ENCODE assay signal across 13 cellular contexts in the genomic region with DNA sequence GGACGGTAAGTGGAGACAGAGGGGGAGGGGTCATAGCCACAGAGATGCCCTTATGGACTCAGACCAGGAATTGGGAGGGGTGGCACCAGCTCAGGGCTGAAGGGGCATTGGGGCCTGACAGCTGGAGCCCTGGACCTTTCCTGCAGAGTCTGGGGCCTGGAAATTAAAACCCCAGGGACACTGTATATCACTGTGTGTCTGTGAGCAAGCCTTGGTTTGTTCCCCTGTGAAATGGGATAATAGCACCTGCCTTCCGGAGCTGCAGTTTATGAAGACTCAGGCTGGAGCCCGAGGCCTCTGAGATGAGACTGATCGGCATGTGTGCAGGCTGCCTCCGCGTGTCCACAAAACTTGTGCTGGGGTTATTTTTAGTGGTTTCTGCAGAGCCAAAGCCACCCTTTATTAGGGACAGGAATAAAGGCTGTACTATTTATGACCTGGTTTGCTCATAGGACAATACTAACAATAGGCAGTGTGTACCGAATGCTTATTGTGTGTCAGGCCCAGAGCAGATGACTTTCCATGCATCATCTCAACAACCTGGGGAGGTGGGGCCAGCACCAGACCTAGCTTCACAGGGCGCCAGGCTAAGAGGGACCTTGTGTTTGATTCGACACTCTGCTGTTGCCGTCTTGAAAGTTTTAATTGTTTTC. TPM values are rescaled to one million over a fixed set of nuclear protein-coding genes. Genes with fewer than 3 reads are reported as not detected.
DNase-seq lines count a peak whose midpoint lies in the region; ATAC-seq and TF ChIP-seq lines count a peak whose summit lies in the region.
"Had no signal": no experiment of that assay in that cellular context is flagged by ENCODE, and none has a peak within 500 bp of the region (broad histone marks: within the 10 kb centered on the region; RNA-seq: fewer than 3 reads in every experiment).

No MANE protein-coding gene starts in this region.

- H3K36me3 Mint-ChIP-seq in H9 (ENCODE audit: insufficient read depth in 1 of 3, low read depth in 3 of 3), result no peaks in the 10 kb centered on the region
- H3K36me3 Mint-ChIP-seq: CD4-positive, CD25-positive, alpha-beta regulatory T cell had no signal

- H4K8ac ChIP-seq in H9 (replicated peaks; ENCODE audit: insufficient read length, low read depth, low read length), result no peak overlapping the region

- no peak overlapping the region for H2BK12ac ChIP-seq in H9 (ENCODE audit: insufficient read length, low read depth, low read length)

- H3K27ac ChIP-seq in H9 (ENCODE audit: insufficient read length, low read depth, low read length), result no peak overlapping the region

- H3K4me3 Mint-ChIP-seq in H9, result no peak overlapping the region
- H3K4me3 Mint-ChIP-seq: CD4-positive, CD25-positive, alpha-beta regulatory T cell; IgD-negative memory B cell had no signal

- no peak overlapping the region for H3K4ac ChIP-seq in H9 (ENCODE audit: low read depth, low read length)

- no peak overlapping the region for H2AK5ac ChIP-seq in H9 (ENCODE audit: insufficient read length, low read length)

- intact Hi-C loops in left ventricle myocardium superior (cut with micrococcal nuclease), result no loop called here

- H2AFZ ChIP-seq in H9 (ENCODE audit: low read length), result no peak overlapping the region

- H3K27me3 Mint-ChIP-seq in H9 (ENCODE audit: low read depth), result peaks cover 95% of the 10 kb centered on the region

- peak; percentile 22 for ATAC-seq in left ventricle myocardium superior

- H3T11ph ChIP-seq in H9 (ENCODE audit: low read length), result no peak overlapping the region

- no peaks in the 10 kb centered on the region for H3K79me1 ChIP-seq in H9 (ENCODE audit: insufficient read depth, low read depth, low read length, poor library complexity, severe bottlenecking)

- no peak for TF ChIP-seq CTCF in H9 (conservative IDR thresholded peaks at IDR 0.05)

- no peaks in the 10 kb centered on the region for H4K20me1 ChIP-seq in H9 (ENCODE audit: control insufficient read depth, insufficient read depth, insufficient read length)

- no peak overlapping the region for H4K91ac ChIP-seq in H9 (ENCODE audit: insufficient read length, low read depth, low read length)

- no peak overlapping the region for H2BK120ac ChIP-seq in H9 (ENCODE audit: low read depth, low read length, poor library complexity, severe bottlenecking)

- H3K23me2 ChIP-seq in H9 (ENCODE audit: insufficient read length, low read depth, low read length, poor library complexity, severe bottlenecking), result no peaks in the 10 kb centered on the region

- DNase-seq in H9, result no peak
- DNase-seq in foreskin melanocyte, result peak; percentile 14
- DNase-seq in left ventricle myocardium superior, result peak; percentile 38
- peak; percentile 35 for DNase-seq in pons (ENCODE audit: low spot score)
- DNase-seq in NCI-H345 treated with DMSO at 0.1 percent for 48 hours (lab: John Stamatoyannopoulos, UW; ENCODE audit: unreplicated experiment), result no peak
- no peak for DNase-seq in activated CD4-positive, alpha-beta T cell treated with anti-CD3 and anti-CD28 coated beads, Interleukin-2, amount 50 U/mL, for 4 hours
- no peak for DNase-seq in putamen (ENCODE audit: low spot score)
- DNase-seq in HCEC 1CT, result no peak
- DNase-seq: CD4-positive, CD25-positive, alpha-beta regulatory T cell; DMS79 treated with DMSO at 0.1 percent for 48 hours; NCI-H345 had no signal

- H3K79me2 ChIP-seq in H9 (ENCODE audit: insufficient read depth, low read length), result no peaks in the 10 kb centered on the region

- no peak overlapping the region for H2BK20ac ChIP-seq in H9 (ENCODE audit: low read depth, low read length, poor library complexity, severe bottlenecking)

- H3K4me1 ChIP-seq in H9 (ENCODE audit: insufficient read depth, low read length), result peaks cover 5% of the 10 kb centered on the region; the same call in 1 of the 2 replicates

- H3K14ac ChIP-seq in H9 (ENCODE audit: insufficient read depth, low read length), result no peak overlapping the region

- no peak overlapping the region for H3K4me2 ChIP-seq in H9 (ENCODE audit: insufficient read depth, insufficient read length, low read length)

- H3K27me3 ChIP-seq in H9 (ENCODE audit: insufficient read depth, low read length), result no peaks in the 10 kb centered on the region

- no peak overlapping the region for H2BK15ac ChIP-seq in H9 (ENCODE audit: low read depth, low read length)

- H3K4me1 Mint-ChIP-seq in H9, result peaks cover 53 to 55% of the 10 kb centered on the region in 2 experiments

- H3K9me3 ChIP-seq in H9 (ENCODE audit: control insufficient read depth, low read depth, low read length), result no peaks in the 10 kb centered on the region
- H3K9me3 ChIP-seq: HAP-1 had no signal

- no CpG with 5 or more reads among the region's 10 CpGs for WGBS in H9 (ENCODE audit: extremely low coverage, insufficient read length, low lambda C conversion rate)

- no peak overlapping the region for H3K23ac ChIP-seq in H9 (ENCODE audit: insufficient read length, low read depth, low read length)

- peaks cover 0 to 7% of the 10 kb centered on the region in 2 experiments; a peak in 2 of 5 replicates for H3K9me3 Mint-ChIP-seq in H9
- H3K9me3 Mint-ChIP-seq: CD4-positive, CD25-positive, alpha-beta regulatory T cell; IgD-negative memory B cell had no signal

- H3K18ac ChIP-seq in H9 (ENCODE audit: insufficient read length, low read depth, low read length), result peak overlapping the region; percentile 1

- no peak overlapping the region for H4K5ac ChIP-seq in H9 (ENCODE audit: insufficient read length, low read depth, low read length)

- no peak overlapping the region for H3K56ac ChIP-seq in H9 (ENCODE audit: insufficient read length, low read depth, low read length)

- no peak overlapping the region for H2BK5ac ChIP-seq in H9 (ENCODE audit: insufficient read length, low read length)

- no peak overlapping the region for H3K9ac ChIP-seq in H9 (ENCODE audit: extremely low read depth, insufficient read length, low read length)

- no peak overlapping the region for H3K27ac Mint-ChIP-seq in H9
- H3K27ac Mint-ChIP-seq: CD4-positive, CD25-positive, alpha-beta regulatory T cell; IgD-negative memory B cell had no signal

RNA-seq across cellular contexts. Expression of a gene that starts 22.6 kb away (rescaled TPM):
- total RNA-seq in H9 (2021) (0.22 and 0.42 TPM in 2 replicates), left ventricle myocardium superior (297 TPM)

RNA-seq across cellular contexts. Expression of a gene that starts 22.6 kb away (rescaled TPM):
- total RNA-seq in H9 (2021) (48.5 and 53.0 TPM in 2 replicates), left ventricle myocardium superior (18.6 TPM)

Comparison
In these comparisons a context has a peak if more than half of its experiments do, and no peak if none do; other contexts are left out.
1. DNase-seq: peak in foreskin melanocyte (single experiment), left ventricle myocardium superior (single experiment) and pons (single experiment); none in H9 (single experiment), NCI-H345 treated with DMSO at 0.1 percent for 48 hours (single experiment), activated CD4-positive, alpha-beta T cell treated with anti-CD3 and anti-CD28 coated beads, Interleukin-2, amount 50 U/mL, for 4 hours (0 of 2), putamen (single experiment) and HCEC 1CT (single experiment).
2. RNA of a gene that starts 22.6 kb away (total RNA-seq): 297 TPM in left ventricle myocardium superior (single experiment); 0.22 to 0.42 TPM in H9; every median in the first group is over 100 times any median in the second.